ENCODE assay signal across 19 cellular contexts in genomic region chr9:15246688-15247087, GRCh38.
A peak's percentile ranks its signal among the peaks of the same experiment; 100 is the strongest.
DNase-seq lines count a peak whose midpoint lies in the region; ATAC-seq and TF ChIP-seq lines count a peak whose summit lies in the region.
"Had no signal": no experiment of that assay in that cellular context is flagged by ENCODE, and none has a peak within 500 bp of the region (broad histone marks: within the 10 kb centered on the region; RNA-seq: fewer than 3 reads in every experiment).

No MANE protein-coding gene starts in this region.

- POLR2A ChIA-PET in WTC11 (lab: Charles Lee), result no interaction called here

- H3K4me1 ChIP-seq in ACC112 (ENCODE audit: control insufficient read depth, insufficient read depth, low read length, unreplicated experiment) (peaks cover 63% of the 10 kb centered on the region), right cardiac atrium (ENCODE audit: control insufficient read depth, insufficient read depth, low read length) (peaks cover 6% of the 10 kb centered on the region)
- H3K4me1 ChIP-seq: HAP-1 had no signal

- DNase-seq in ELR (ENCODE audit: low read depth) (peak; percentile 41), WTC11 (ENCODE audit: low spot score) (no peak), fibroblast of villous mesenchyme (ENCODE audit: low read depth) (peak; percentile 18), right cardiac atrium (no peak), posterior cingulate gyrus (no peak)
- DNase-seq in NK-92 treated with Interleukin-12 subunit alpha and Interleukin-12 subunit beta, amount 100 ng/mL, for 24 hours (lab: John Stamatoyannopoulos, UW), result no peak
- DNase-seq: activated CD4-positive, alpha-beta T cell treated with anti-CD3 and anti-CD28 coated beads, Interleukin-2, amount 50 U/mL, for 1 hour; head of caudate nucleus; Kasumi-1; kidney; NCI-H187 treated with DMSO at 0.1 percent for 48 hours; NCI-H774 had no signal

- ATAC-seq in WTC11 (no peak), GM19452 (IDR thresholded peaks at IDR 0.05; ENCODE audit: unreplicated experiment) (no peak), right cardiac atrium (no peak)

- H3K27ac Mint-ChIP-seq in WTC11, result peak overlapping the region; percentile 8; the same call in 1 of the 2 replicates
- H3K27ac Mint-ChIP-seq: activated T-helper 1 cell treated with anti-CD3 and anti-CD28 coated beads, Interleukin-12 subunit alpha, Interleukin-12 subunit beta, Interleukin-2, Interleukin-4 antibody, amounts not matched to agents 30 ng/mL and 10 ng/mL and 1 ng/mL, durations not matched to agents 14 hours and 24 hours and 36 hours; B cell; brain had no signal

- no peaks in the 10 kb centered on the region for H3K9me3 ChIP-seq in right cardiac atrium (ENCODE audit: control insufficient read depth, low read length)
- H3K9me3 ChIP-seq: HAP-1 had no signal

- H3K36me3 ChIP-seq in ACC112 (ENCODE audit: insufficient read depth, low read length), result no peaks in the 10 kb centered on the region
- H3K36me3 ChIP-seq: HAP-1 had no signal

- intact Hi-C loops in right cardiac atrium (cut with DNase I), result no loop called here
- intact Hi-C loops in posterior cingulate gyrus (cut with DNase I), result no loop called here

- H2AFZ ChIP-seq in ACC112 (ENCODE audit: low read length, unreplicated experiment), result no peak overlapping the region
- H2AFZ ChIP-seq: parathyroid adenoma had no signal

- H3K4me3 Mint-ChIP-seq in WTC11, result no peak overlapping the region
- H3K4me3 Mint-ChIP-seq: activated T-helper 1 cell treated with anti-CD3 and anti-CD28 coated beads, Interleukin-12 subunit alpha, Interleukin-12 subunit beta, Interleukin-2, Interleukin-4 antibody, amounts not matched to agents 30 ng/mL and 10 ng/mL and 1 ng/mL, durations not matched to agents 14 hours and 24 hours and 36 hours; B cell; brain had no signal

- no peaks in the 10 kb centered on the region for H3K36me3 Mint-ChIP-seq in WTC11
- H3K36me3 Mint-ChIP-seq: brain had no signal

- H3K27ac ChIP-seq in ACC112 (ENCODE audit: low read depth, low read length) (peak overlapping the region; percentile 72), right cardiac atrium (ENCODE audit: low read length) (no peak overlapping the region)
- H3K27ac ChIP-seq: parathyroid adenoma had no signal

- no peaks in the 10 kb centered on the region for H3K79me2 ChIP-seq in ACC112 (ENCODE audit: control insufficient read depth, insufficient read depth, low read length, unreplicated experiment)
- H3K79me2 ChIP-seq: parathyroid adenoma had no signal

- no peak for TF ChIP-seq CTCF in WTC11 (IDR thresholded peaks at IDR 0.05)
- no peak for TF ChIP-seq CTCF in fibroblast of villous mesenchyme (IDR thresholded peaks at IDR 0.05; ENCODE audit: insufficient read depth, low read depth, low read length)

- H3K4me3 ChIP-seq in ACC112 (ENCODE audit: low read depth, low read length) (no peak overlapping the region), fibroblast of villous mesenchyme (ENCODE audit: low read depth, low read length) (no peak overlapping the region), right cardiac atrium (ENCODE audit: low read length) (no peak overlapping the region)
- H3K4me3 ChIP-seq: HAP-1 had no signal

- H3K9me3 Mint-ChIP-seq in WTC11, result no peaks in the 10 kb centered on the region; the same call in 1 of the 2 replicates
- H3K9me3 Mint-ChIP-seq: activated T-helper 1 cell treated with anti-CD3 and anti-CD28 coated beads, Interleukin-12 subunit alpha, Interleukin-12 subunit beta, Interleukin-2, Interleukin-4 antibody, amounts not matched to agents 30 ng/mL and 10 ng/mL and 1 ng/mL, durations not matched to agents 14 hours and 24 hours and 36 hours; brain had no signal

- H3K27me3 ChIP-seq in ACC112 (ENCODE audit: insufficient read depth, low read length) (no peaks in the 10 kb centered on the region), right cardiac atrium (ENCODE audit: control insufficient read depth, insufficient read depth) (no peaks in the 10 kb centered on the region)

- CTCF ChIA-PET in WTC11 (lab: Charles Lee), result interaction anchor here (1.5 kb wide), 1 partner anchor 15 kb away, joined by 5 read pairs; no protein-coding TSS in a partner anchor

- no peaks in the 10 kb centered on the region for H3K27me3 Mint-ChIP-seq in WTC11 (ENCODE audit: low read depth)
- H3K27me3 Mint-ChIP-seq: B cell had no signal

- peaks cover 53% of the 10 kb centered on the region for H3K4me1 Mint-ChIP-seq in WTC11
- H3K4me1 Mint-ChIP-seq: B cell had no signal

TF ChIP-seq in WTC11, 78 proteins besides CTCF, POLR2A, EP300 and RAD21:
- TF ChIP-seq GABPB1 (CRISPR knock-in tag; IDR thresholded peaks at IDR 0.05) (no peak), ZNF138 (CRISPR knock-in tag; conservative IDR thresholded peaks at IDR 0.05) (no peak), ZNF281 (CRISPR knock-in tag; IDR thresholded peaks at IDR 0.05) (no peak), ZNF423 (CRISPR knock-in tag; IDR thresholded peaks at IDR 0.05) (peak; percentile 28; the same call in 1 of the 2 replicates), ZNF232 (CRISPR knock-in tag; IDR thresholded peaks at IDR 0.05) (no peak), USF1 (CRISPR knock-in tag; IDR thresholded peaks at IDR 0.05) (no peak), ETV6 (CRISPR knock-in tag; IDR thresholded peaks at IDR 0.05) (no peak)

Comparison
In these comparisons a context has a peak if more than half of its experiments do, and no peak if none do; other contexts are left out.
1. DNase-seq: peak in ELR (single experiment) and fibroblast of villous mesenchyme (single experiment); none in WTC11 (single experiment), right cardiac atrium (0 of 3), NK-92 treated with Interleukin-12 subunit alpha and Interleukin-12 subunit beta, amount 100 ng/mL, for 24 hours (single experiment) and posterior cingulate gyrus (0 of 10).